ENCODE assay signal across 16 cellular contexts in genomic region chr15:55530861-55531313, GRCh38. TPM values are rescaled to one million over a fixed set of nuclear protein-coding genes. Genes with fewer than 3 reads are reported as not detected.
DNase-seq lines count a peak whose midpoint lies in the region; ATAC-seq, FAIRE-seq and TF ChIP-seq lines count a peak whose summit lies in the region.
"Had no signal": no experiment of that assay in that cellular context is flagged by ENCODE, and none has a peak within 500 bp of the region (broad histone marks: within the 10 kb centered on the region; RNA-seq: fewer than 3 reads in every experiment).

No MANE protein-coding gene starts in this region.

- no peaks in the 10 kb centered on the region for H3K4me1 ChIP-seq in endothelial cell of umbilical vein (ENCODE audit: control insufficient read depth, extremely low read depth, insufficient read depth, low read length)
- H3K4me1 ChIP-seq: neural progenitor cell had no signal

- CTCF ChIA-PET in endothelial cell of umbilical vein (lab: Charles Lee) = interaction anchor here (2.0 to 7.6 kb wide), 2 partner anchors 17 to 112 kb away, joined by 7 to 97 read pairs; no protein-coding TSS in a partner anchor

- FAIRE-seq in endothelial cell of umbilical vein (lab: Jason Lieb, UNC) = peak; percentile 26
- FAIRE-seq: GM18507 had no signal

- H3K9me3 ChIP-seq in endothelial cell of umbilical vein (replicated peaks; ENCODE audit: control insufficient read depth, insufficient read depth, low read length) = no peaks in the 10 kb centered on the region

- H3K27ac ChIP-seq in endothelial cell of umbilical vein (ENCODE audit: insufficient read depth, low read depth, low read length) = no peak overlapping the region
- H3K27ac ChIP-seq: neural progenitor cell had no signal

- dilution Hi-C loops in endothelial cell of umbilical vein (cut with MboI; ENCODE audit: extremely low pct_ligation_motif_present, low sequenced_read_pairs) = no loop called here

- no peak for TF ChIP-seq CTCF in endothelial cell of umbilical vein (IDR thresholded peaks at IDR 0.05; ENCODE audit: extremely low read depth in 1 of 2, insufficient read depth in 1 of 2, low read depth in 1 of 2, low read length in 2 of 2)
- no peak for TF ChIP-seq CTCF in nephron progenitor cell (IDR thresholded peaks at IDR 0.05)

- no TSS peak for BruUV-seq in endothelial cell of umbilical vein (replicated peaks; lab: Mats Ljungman, UMichigan)

- no peak overlapping the region for H2AFZ ChIP-seq in endothelial cell of umbilical vein (ENCODE audit: low read depth, low read length)
- H2AFZ ChIP-seq: neural progenitor cell had no signal

- H3K4me3 Mint-ChIP-seq in nephron progenitor cell = no peak overlapping the region
- H3K4me3 Mint-ChIP-seq: activated CD4-positive, alpha-beta T cell treated with anti-CD3 and anti-CD28 coated beads for 36 hours; neural progenitor cell had no signal

- no peak overlapping the region for H3K9ac ChIP-seq in endothelial cell of umbilical vein (replicated peaks; ENCODE audit: extremely low read depth, insufficient read depth, low read length)
- H3K9ac ChIP-seq: neural progenitor cell had no signal

- H4K20me1 ChIP-seq in endothelial cell of umbilical vein (replicated peaks; ENCODE audit: control insufficient read depth, extremely low read depth, insufficient read depth, low read length) = no peaks in the 10 kb centered on the region

- peak; percentile 79 for DNase-seq in DMS53 (lab: John Stamatoyannopoulos, UW)
- DNase-seq in NCI-H226 = peak; percentile 49
- no peak for DNase-seq in endothelial cell of umbilical vein (ENCODE audit: low read depth, low spot score)
- DNase-seq in nephron progenitor cell = no peak
- DNase-seq in SW480 (ENCODE audit: low spot score) = no peak
- DNase-seq in activated CD4-positive, CD25-positive, alpha-beta regulatory T cell treated with anti-CD3 and anti-CD28 coated beads, Interleukin-2, amount 50 U/mL, for 72 hours = no peak
- DNase-seq in KG1 (lab: John Stamatoyannopoulos, UW) = no peak
- DNase-seq: activated CD4-positive, alpha-beta T cell treated with anti-CD3 and anti-CD28 coated beads for 36 hours; activated gamma-delta T cell treated with Interleukin-2 at 50 U/mL for 16 hours; DMS153; NCI-H1694 treated with DMSO at 0.1 percent for 48 hours; SHP77 treated with DMSO at 0.1 percent for 48 hours had no signal

- peak overlapping the region; percentile 38 for H3K27ac Mint-ChIP-seq in nephron progenitor cell
- H3K27ac Mint-ChIP-seq: activated CD4-positive, alpha-beta T cell treated with anti-CD3 and anti-CD28 coated beads for 36 hours; neural progenitor cell had no signal

- no peak overlapping the region for H3K4me2 ChIP-seq in endothelial cell of umbilical vein (ENCODE audit: insufficient read depth, low read length)
- H3K4me2 ChIP-seq: neural progenitor cell had no signal

- H3K4me3 ChIP-seq in endothelial cell of umbilical vein (replicated peaks in 1 of 3; ENCODE audit: insufficient read depth in 1 of 3, low read depth in 1 of 3, low read length in 3 of 3) = no peak overlapping the region
- H3K4me3 ChIP-seq: neural progenitor cell had no signal

- peaks cover 8% of the 10 kb centered on the region for H3K27me3 Mint-ChIP-seq in nephron progenitor cell (ENCODE audit: low read depth, poor library complexity)

- no peaks in the 10 kb centered on the region for H3K36me3 Mint-ChIP-seq in nephron progenitor cell (ENCODE audit: low read depth)
- H3K36me3 Mint-ChIP-seq: neural progenitor cell had no signal

- no peak for TF ChIP-seq POLR2A in endothelial cell of umbilical vein (IDR thresholded peaks at IDR 0.05; ENCODE audit: low read depth, low read length)

- no peaks in the 10 kb centered on the region for H3K27me3 ChIP-seq in endothelial cell of umbilical vein (ENCODE audit: control insufficient read depth in 2 of 2, insufficient read depth in 2 of 2, low read length in 2 of 2)
- H3K27me3 ChIP-seq: neural progenitor cell had no signal

- H3K9me1 ChIP-seq in endothelial cell of umbilical vein (replicated peaks; ENCODE audit: control insufficient read depth, extremely low read depth, insufficient read depth, low read length) = no peaks in the 10 kb centered on the region

- POLR2A ChIA-PET in endothelial cell of umbilical vein (lab: Charles Lee) = no interaction called here

- intact Hi-C loops in endothelial cell of umbilical vein (cut with micrococcal nuclease) = no loop called here

- no peak for ATAC-seq in GM21825 (IDR thresholded peaks at IDR 0.05; ENCODE audit: unreplicated experiment)
- ATAC-seq: activated CD4-positive, alpha-beta T cell treated with anti-CD3 and anti-CD28 coated beads for 36 hours had no signal

- peaks cover 7% of the 10 kb centered on the region for H3K9me3 Mint-ChIP-seq in nephron progenitor cell

- H3K79me2 ChIP-seq in endothelial cell of umbilical vein (ENCODE audit: control insufficient read depth, insufficient read depth, low read length) = no peaks in the 10 kb centered on the region

- peaks cover 16% of the 10 kb centered on the region for H3K4me1 Mint-ChIP-seq in nephron progenitor cell
- H3K4me1 Mint-ChIP-seq: activated CD4-positive, alpha-beta T cell treated with anti-CD3 and anti-CD28 coated beads for 36 hours; neural progenitor cell had no signal

- no peaks in the 10 kb centered on the region for H3K36me3 ChIP-seq in endothelial cell of umbilical vein (ENCODE audit: control insufficient read depth in 2 of 2, extremely low read depth in 1 of 2, insufficient read depth in 2 of 2, low read length in 2 of 2)
- H3K36me3 ChIP-seq: neural progenitor cell had no signal

TF ChIP-seq in endothelial cell of umbilical vein, 7 proteins besides CTCF, POLR2A, EP300 and RAD21:
- TF ChIP-seq POLR2AphosphoS5 (IDR thresholded peaks at IDR 0.05; ENCODE audit: insufficient read depth, low read depth, low read length) = no peak
- no peak for TF ChIP-seq JUN (IDR thresholded peaks at IDR 0.05; ENCODE audit: borderline replicate concordance, insufficient read depth, insufficient read length, low read depth)
- TF ChIP-seq MYC (IDR thresholded peaks at IDR 0.05; ENCODE audit: low read depth, low read length) = no peak
- TF ChIP-seq FOS (IDR thresholded peaks at IDR 0.05; ENCODE audit: borderline replicate concordance, insufficient read depth, low read length) = no peak
- TF ChIP-seq GATA2 (IDR thresholded peaks at IDR 0.05; ENCODE audit: insufficient read depth, insufficient read length, low read depth, low read length) = no peak
- no peak for TF ChIP-seq MAX (IDR thresholded peaks at IDR 0.05; ENCODE audit: insufficient read depth, insufficient read length)
- TF ChIP-seq EZH2 (IDR thresholded peaks at IDR 0.05; ENCODE audit: borderline replicate concordance, low read depth, low read length, severe bottlenecking) = no peak

RNA-seq across cellular contexts. Expression of gene DNAAF4, which starts 22.9 kb away (rescaled TPM):
- total RNA-seq in endothelial cell of umbilical vein = 4.0 and 4.6 TPM in 2 replicates
- 2.1 and 3.4 TPM in 2 replicates for polyA plus RNA-seq in endothelial cell of umbilical vein
- 3.0 and 5.5 TPM in 2 replicates for polyA plus RNA-seq in endothelial cell of umbilical vein (2011; cell fraction: cytosol; rRNA removed)
- 2.5 and 4.7 TPM in 2 replicates for polyA plus RNA-seq in endothelial cell of umbilical vein (2011; cell fraction: nucleus; rRNA removed)
- polyA plus RNA-seq in endothelial cell of umbilical vein (2012) = 3.8 and 4.7 TPM in 2 replicates
- 3.8 and 5.2 TPM in 2 replicates for polyA minus RNA-seq in endothelial cell of umbilical vein
- polyA minus RNA-seq in endothelial cell of umbilical vein (2011; cell fraction: cytosol; rRNA and poly(A)+ RNA removed) = 0.61 TPM
- polyA minus RNA-seq in endothelial cell of umbilical vein (2011; cell fraction: nucleus; rRNA and poly(A)+ RNA removed) = 3.3 and 8.9 TPM in 2 replicates

RNA-seq across cellular contexts. Expression of gene PYGO1, which starts 57.3 kb away (rescaled TPM):
- 5.7 and 7.6 TPM in 2 replicates for total RNA-seq in endothelial cell of umbilical vein
- polyA plus RNA-seq in endothelial cell of umbilical vein = 1.4 and 1.9 TPM in 2 replicates
- 1.7 and 2.0 TPM in 2 replicates for polyA plus RNA-seq in endothelial cell of umbilical vein (2011; cell fraction: cytosol; rRNA removed)
- polyA plus RNA-seq in endothelial cell of umbilical vein (2011; cell fraction: nucleus; rRNA removed) = 3.8 and 4.0 TPM in 2 replicates
- polyA plus RNA-seq in endothelial cell of umbilical vein (2012) = 2.9 and 4.2 TPM in 2 replicates
- 6.6 and 7.3 TPM in 2 replicates for polyA minus RNA-seq in endothelial cell of umbilical vein
- polyA minus RNA-seq in endothelial cell of umbilical vein (2011; cell fraction: cytosol; rRNA and poly(A)+ RNA removed) = not detected
- polyA minus RNA-seq in endothelial cell of umbilical vein (2011; cell fraction: nucleus; rRNA and poly(A)+ RNA removed) = 3.7 and 5.5 TPM in 2 replicates
- total RNA-seq: activated CD4-positive, alpha-beta T cell treated with anti-CD3 and anti-CD28 coated beads for 36 hours; HT-29 had no signal

Comparison
In these comparisons a context has a peak if more than half of its experiments do, and no peak if none do; other contexts are left out.
1. DNase-seq: peak in DMS53 (single experiment) and NCI-H226 (single experiment); none in endothelial cell of umbilical vein (single experiment), nephron progenitor cell (single experiment), SW480 (single experiment), activated CD4-positive, CD25-positive, alpha-beta regulatory T cell treated with anti-CD3 and anti-CD28 coated beads, Interleukin-2, amount 50 U/mL, for 72 hours (single experiment) and KG1 (single experiment).